ENCODE assay signal across 1 cellular context in genomic region chr1:207755846-207756692, GRCh38.
TF ChIP-seq lines count a peak whose summit lies in the region.

No MANE protein-coding gene starts in this region.

TF ChIP-seq in HepG2, 621 proteins besides CTCF, POLR2A, EP300 and RAD21 (continued from another document):
- TF ChIP-seq ZBTB37 (CRISPR knock-in tag; IDR thresholded peaks at IDR 0.05): no peak
- peak; percentile 19; the same call in 1 of the 2 replicates for TF ChIP-seq RBFOX2 (IDR thresholded peaks at IDR 0.05; ENCODE audit: low read depth, low read length)
